Comparison of ENCODE assay signal across 8 cellular contexts in genomic region chr3:41199866-41200668, GRCh38. TPM values are rescaled to one million over a fixed set of nuclear protein-coding genes. Genes with fewer than 3 reads are reported as not detected.
A peak's percentile ranks its signal among the peaks of the same experiment; 100 is the strongest.
DNase-seq lines count a peak whose midpoint lies in the region; ATAC-seq, FAIRE-seq and TF ChIP-seq lines count a peak whose summit lies in the region.

No MANE protein-coding gene starts in this region.

- peaks cover 10% of the 10 kb centered on the region for H3K36me3 Mint-ChIP-seq in activated CD4-positive, alpha-beta memory T cell treated with anti-CD3 and anti-CD28 coated beads for 36 hours

- POLR2A ChIA-PET in activated CD4-positive, alpha-beta memory T cell treated with anti-CD3 and anti-CD28 coated beads for 36 hours (lab: Charles Lee) = interaction anchor here (0.7 to 3.5 kb wide), 18 partner anchors 8 to 615 kb away, joined by 3 to 34 read pairs (median 4); no protein-coding TSS in a partner anchor
- POLR2A ChIA-PET in endothelial cell of umbilical vein (lab: Charles Lee) = interaction anchor here (0.6 to 2.7 kb wide), 16 partner anchors 7 to 858 kb away, joined by 3 to 12 read pairs (median 4); no protein-coding TSS in a partner anchor

- H3K27me3 ChIP-seq in Karpas-422 (ENCODE audit: low read length) = no peaks in the 10 kb centered on the region
- peaks cover 2% of the 10 kb centered on the region in 2 experiments for H3K27me3 ChIP-seq in endothelial cell of umbilical vein (ENCODE audit: control insufficient read depth in 2 of 2, insufficient read depth in 2 of 2, low read length in 2 of 2)
- no peaks in the 10 kb centered on the region for H3K27me3 ChIP-seq in mononuclear cell (ENCODE audit: insufficient read depth, low read length)
- H3K27me3 ChIP-seq in subcutaneous abdominal adipose tissue (ENCODE audit: control insufficient read depth in 5 of 5, insufficient read depth in 4 of 5, low read length in 5 of 5) = no peaks in the 10 kb centered on the region

- H3K4me2 ChIP-seq in Karpas-422 (ENCODE audit: low read depth, low read length, poor library complexity, severe bottlenecking) (peak overlapping the region; percentile 81), endothelial cell of umbilical vein (ENCODE audit: insufficient read depth, low read length) (peak overlapping the region; percentile 98)

- no peak overlapping the region for H2AFZ ChIP-seq in Karpas-422 (ENCODE audit: low read length)
- H2AFZ ChIP-seq in endothelial cell of umbilical vein (ENCODE audit: low read depth, low read length) = no peak overlapping the region

- dilution Hi-C loops in endothelial cell of umbilical vein (cut with MboI; ENCODE audit: extremely low pct_ligation_motif_present, low sequenced_read_pairs) = no loop called here

- H3K9ac ChIP-seq in Karpas-422 (ENCODE audit: low read length) (peak overlapping the region; percentile 99), endothelial cell of umbilical vein (replicated peaks; ENCODE audit: extremely low read depth, insufficient read depth, low read length) (peak overlapping the region; percentile 93), subcutaneous abdominal adipose tissue (ENCODE audit: low read length in 5 of 5) (peak overlapping the region; percentile 62 to 92 (median 82))

- peaks cover 36% of the 10 kb centered on the region for H3K4me1 Mint-ChIP-seq in activated CD4-positive, alpha-beta memory T cell treated with anti-CD3 and anti-CD28 coated beads for 36 hours (ENCODE audit: low read depth)

- intact Hi-C loops in activated CD4-positive, alpha-beta memory T cell treated with anti-CD3 and anti-CD28 coated beads for 36 hours (cut with micrococcal nuclease) = loop anchor here (1.0 to 10.0 kb wide), 9 partner anchors 12 to 1793 kb away; partner anchors contain the start of genes RPL14, RPSA, ULK4 and ZNF621
- intact Hi-C loops in endothelial cell of umbilical vein (cut with micrococcal nuclease) = loop anchor here (1.0 to 10.0 kb wide), 10 partner anchors 43 to 1272 kb away; partner anchors contain the start of gene ULK4

- H4K20me1 ChIP-seq in Karpas-422 (ENCODE audit: insufficient read depth, low read depth, low read length) (peaks cover 51% of the 10 kb centered on the region), endothelial cell of umbilical vein (replicated peaks; ENCODE audit: control insufficient read depth, extremely low read depth, insufficient read depth, low read length) (peaks cover 24% of the 10 kb centered on the region)

- TF ChIP-seq CTCF in endothelial cell of umbilical vein (IDR thresholded peaks at IDR 0.05; ENCODE audit: extremely low read depth in 1 of 2, insufficient read depth in 1 of 2, low read depth in 1 of 2, low read length in 2 of 2) = no peak

- no peak for TF ChIP-seq POLR2A in endothelial cell of umbilical vein (IDR thresholded peaks at IDR 0.05; ENCODE audit: low read depth, low read length)

- DNase-seq in Ammon's horn (ENCODE audit: low spot score) (peak; percentile 30), Karpas-422 (peak; percentile 79), endothelial cell of umbilical vein (ENCODE audit: low read depth, low spot score) (peak; percentile 54)
- peak; percentile 60 for DNase-seq in activated CD4-positive, alpha-beta memory T cell treated with anti-CD3 and anti-CD28 coated beads for 36 hours

- no peaks in the 10 kb centered on the region; the same call in 1 of the 2 replicates for H3K36me3 ChIP-seq in Karpas-422 (ENCODE audit: insufficient read depth, low read length)
- no peaks in the 10 kb centered on the region for H3K36me3 ChIP-seq in endothelial cell of umbilical vein (ENCODE audit: control insufficient read depth in 2 of 2, extremely low read depth in 1 of 2, insufficient read depth in 2 of 2, low read length in 2 of 2)
- H3K36me3 ChIP-seq in subcutaneous abdominal adipose tissue (ENCODE audit: control insufficient read depth in 5 of 5, insufficient read depth in 5 of 5, low read length in 5 of 5) = no peaks in the 10 kb centered on the region

- H3K9me3 ChIP-seq in Karpas-422 (ENCODE audit: low read length) = no peaks in the 10 kb centered on the region
- no peaks in the 10 kb centered on the region for H3K9me3 ChIP-seq in endothelial cell of umbilical vein (replicated peaks; ENCODE audit: control insufficient read depth, insufficient read depth, low read length)
- H3K9me3 ChIP-seq in mononuclear cell (ENCODE audit: low read depth, low read length) = no peaks in the 10 kb centered on the region
- no peaks in the 10 kb centered on the region for H3K9me3 ChIP-seq in subcutaneous abdominal adipose tissue (ENCODE audit: control insufficient read depth in 5 of 5, low read length in 5 of 5)

- H3K9me1 ChIP-seq in endothelial cell of umbilical vein (replicated peaks; ENCODE audit: control insufficient read depth, extremely low read depth, insufficient read depth, low read length) = no peaks in the 10 kb centered on the region

- H3K4me1 ChIP-seq in Karpas-422 (ENCODE audit: low read length) (peaks cover 53% of the 10 kb centered on the region), endothelial cell of umbilical vein (ENCODE audit: control insufficient read depth, extremely low read depth, insufficient read depth, low read length) (peaks cover 27% of the 10 kb centered on the region), mononuclear cell (ENCODE audit: insufficient read depth, low read length) (peaks cover 29% of the 10 kb centered on the region), subcutaneous abdominal adipose tissue (ENCODE audit: control insufficient read depth in 5 of 5, insufficient read depth in 5 of 5, low read length in 5 of 5) (peaks cover 0 to 46% (median 43%) of the 10 kb centered on the region in 5 donors)

- no peaks in the 10 kb centered on the region for H3K9me3 Mint-ChIP-seq in activated CD4-positive, alpha-beta memory T cell treated with anti-CD3 and anti-CD28 coated beads for 36 hours

- H3K9me2 ChIP-seq in Karpas-422 (replicated peaks; ENCODE audit: insufficient read depth, low read length) = no peaks in the 10 kb centered on the region

- peak overlapping the region; percentile 91 for H3K4me3 ChIP-seq in Karpas-422 (ENCODE audit: low read length)
- H3K4me3 ChIP-seq in endothelial cell of umbilical vein (replicated peaks in 1 of 3; ENCODE audit: insufficient read depth in 1 of 3, low read depth in 1 of 3, low read length in 3 of 3) = peak overlapping the region; percentile 35 to 90 (median 83)
- peak overlapping the region; percentile 93 for H3K4me3 ChIP-seq in mononuclear cell (ENCODE audit: low read length)
- H3K4me3 ChIP-seq in subcutaneous abdominal adipose tissue (ENCODE audit: low read depth in 1 of 5, low read length in 5 of 5) = peak overlapping the region; percentile 87 to 97 (median 95)

- ATAC-seq in GM19397 (IDR thresholded peaks at IDR 0.05; ENCODE audit: unreplicated experiment) = peak; percentile 18
- ATAC-seq in HG03025 (IDR thresholded peaks at IDR 0.05; ENCODE audit: low FRiP score, unreplicated experiment) = no peak

- peaks cover 4% of the 10 kb centered on the region for H3K27me3 Mint-ChIP-seq in activated CD4-positive, alpha-beta memory T cell treated with anti-CD3 and anti-CD28 coated beads for 36 hours

- H3K4me3 Mint-ChIP-seq in activated CD4-positive, alpha-beta memory T cell treated with anti-CD3 and anti-CD28 coated beads for 36 hours = peak overlapping the region; percentile 84

- CTCF ChIA-PET in activated CD4-positive, alpha-beta memory T cell treated with anti-CD3 and anti-CD28 coated beads for 36 hours (lab: Charles Lee) = interaction anchor here (0.7 to 1.7 kb wide), 5 partner anchors 9 to 187 kb away, joined by 3 to 6 read pairs (median 3); no protein-coding TSS in a partner anchor
- CTCF ChIA-PET in endothelial cell of umbilical vein (lab: Charles Lee) = interaction anchor here (0.6 to 1.4 kb wide), 9 partner anchors 11 to 890 kb away, joined by 3 to 4 read pairs (median 3); no protein-coding TSS in a partner anchor

- H3K27ac Mint-ChIP-seq in activated CD4-positive, alpha-beta memory T cell treated with anti-CD3 and anti-CD28 coated beads for 36 hours = peak overlapping the region; percentile 81

- H3K27ac ChIP-seq in Karpas-422 (ENCODE audit: low read length) (peak overlapping the region; percentile 79), endothelial cell of umbilical vein (ENCODE audit: insufficient read depth, low read depth, low read length) (peak overlapping the region; percentile 79), subcutaneous abdominal adipose tissue (ENCODE audit: low read depth, low read length) (peak overlapping the region; percentile 88)

- BruUV-seq in endothelial cell of umbilical vein (replicated peaks; lab: Mats Ljungman, UMichigan) = TSS peak; percentile 51

- no peak for FAIRE-seq in endothelial cell of umbilical vein (lab: Jason Lieb, UNC)

- H3K79me2 ChIP-seq in Karpas-422 (ENCODE audit: low read length) (peaks cover 56% of the 10 kb centered on the region), endothelial cell of umbilical vein (ENCODE audit: control insufficient read depth, insufficient read depth, low read length) (peaks cover 56% of the 10 kb centered on the region)

TF ChIP-seq in endothelial cell of umbilical vein, 7 proteins besides CTCF, POLR2A, EP300 and RAD21:
- no peak for TF ChIP-seq GATA2 (IDR thresholded peaks at IDR 0.05; ENCODE audit: insufficient read depth, insufficient read length, low read depth, low read length)
- no peak for TF ChIP-seq MAX (IDR thresholded peaks at IDR 0.05; ENCODE audit: insufficient read depth, insufficient read length)
- TF ChIP-seq MYC (IDR thresholded peaks at IDR 0.05; ENCODE audit: low read depth, low read length) = no peak

RNA-seq across cellular contexts. Expression of gene CTNNB1, which starts 0.8 kb away (rescaled TPM):
- total RNA-seq in Karpas-422 (2014; rRNA removed; shearing (Covaris generic); ENCODE audit: low replicate concordance) = 122 and 184 TPM in 2 replicates
- 100 to 1,000 TPM; 131 to 132 TPM for total RNA-seq in activated CD4-positive, alpha-beta memory T cell treated with anti-CD3 and anti-CD28 coated beads for 36 hours
- total RNA-seq in endothelial cell of umbilical vein = 513 and 566 TPM in 2 replicates
- 906 and 920 TPM in 2 replicates for polyA plus RNA-seq in endothelial cell of umbilical vein
- 475 and 525 TPM in 2 replicates for polyA plus RNA-seq in endothelial cell of umbilical vein (2011; cell fraction: cytosol; rRNA removed)
- polyA plus RNA-seq in endothelial cell of umbilical vein (2011; cell fraction: nucleus; rRNA removed) = 1,001 and 1,036 TPM in 2 replicates
- 282 and 393 TPM in 2 replicates for polyA plus RNA-seq in endothelial cell of umbilical vein (2012)
- polyA minus RNA-seq in endothelial cell of umbilical vein = 3,186 and 3,245 TPM in 2 replicates
- 232 TPM for polyA minus RNA-seq in endothelial cell of umbilical vein (2011; cell fraction: cytosol; rRNA and poly(A)+ RNA removed)
- polyA minus RNA-seq in endothelial cell of umbilical vein (2011; cell fraction: nucleus; rRNA and poly(A)+ RNA removed) = 917 and 1,217 TPM in 2 replicates
- 675 TPM for total RNA-seq in mononuclear cell
